19 cellular contexts compared by ENCODE assay signal in the genomic region with DNA sequence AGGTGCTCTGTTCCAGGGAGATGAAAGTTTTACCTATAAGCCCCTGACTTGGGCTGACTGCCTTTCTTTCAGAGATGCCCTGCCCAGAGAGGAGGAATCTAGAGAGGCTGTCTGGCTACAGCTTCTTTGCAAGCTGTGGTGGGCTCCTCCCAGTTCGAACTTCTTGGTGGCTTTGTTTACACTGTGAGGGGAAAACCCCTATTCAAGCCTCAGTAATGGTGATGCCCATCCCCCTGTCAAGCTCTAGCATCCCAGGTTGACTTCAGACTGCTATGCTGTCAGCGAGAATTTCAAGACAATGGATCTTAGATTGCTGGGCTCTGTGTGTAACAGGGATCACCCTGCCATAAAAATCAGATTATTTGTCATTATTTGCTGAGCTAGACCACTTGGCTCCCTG.
DNase-seq lines count a peak whose midpoint lies in the region; ATAC-seq and TF ChIP-seq lines count a peak whose summit lies in the region.
"Had no signal": no experiment of that assay in that cellular context is flagged by ENCODE, and none has a peak within 500 bp of the region (broad histone marks: within the 10 kb centered on the region; RNA-seq: fewer than 3 reads in every experiment).

No MANE protein-coding gene starts in this region.

- H3K4me3 ChIP-seq in GM23338 (no peak overlapping the region), OCI-LY3 (ENCODE audit: low read length) (no peak overlapping the region), neuronal stem cell (ENCODE audit: low read length in 2 of 2) (no peak overlapping the region), hepatocyte (no peak overlapping the region)
- H3K4me3 ChIP-seq: K562 had no signal

- peak overlapping the region; percentile 87 for H3K18ac ChIP-seq in neuronal stem cell (ENCODE audit: low read length)

- H3K27me3 ChIP-seq in GM23338 (ENCODE audit: insufficient read depth) (no peaks in the 10 kb centered on the region), OCI-LY3 (ENCODE audit: low read depth, low read length) (no peaks in the 10 kb centered on the region), neuronal stem cell (ENCODE audit: control insufficient read depth in 3 of 3, insufficient read depth in 3 of 3, low read depth in 1 of 3, low read length in 3 of 3) (no peaks in the 10 kb centered on the region), hepatocyte (no peaks in the 10 kb centered on the region)
- H3K27me3 ChIP-seq: BE2C had no signal

- H3K79me2 ChIP-seq in GM23338 (replicated peaks; ENCODE audit: insufficient read depth) (no peaks in the 10 kb centered on the region), OCI-LY3 (ENCODE audit: low read length) (no peaks in the 10 kb centered on the region), hepatocyte (no peaks in the 10 kb centered on the region)

- no peaks in the 10 kb centered on the region for H3K79me1 ChIP-seq in neuronal stem cell (ENCODE audit: low read depth, low read length)

- peaks cover 14% of the 10 kb centered on the region for H3K4me1 Mint-ChIP-seq in GM23338
- H3K4me1 Mint-ChIP-seq: CD8-positive, alpha-beta memory T cell had no signal

- no peak overlapping the region for H4K8ac ChIP-seq in neuronal stem cell (ENCODE audit: low read depth, low read length)

- H2BK120ac ChIP-seq in neuronal stem cell (ENCODE audit: low read depth, low read length), result no peak overlapping the region

- H2BK5ac ChIP-seq in neuronal stem cell (ENCODE audit: low read length), result no peak overlapping the region

- no peak overlapping the region for H2BK15ac ChIP-seq in neuronal stem cell (ENCODE audit: low read length)

- H3K9me3 ChIP-seq in OCI-LY3 (ENCODE audit: insufficient read depth, low read length) (no peaks in the 10 kb centered on the region), neuronal stem cell (replicated peaks in 1 of 2; ENCODE audit: control insufficient read depth in 2 of 2, insufficient read depth in 1 of 2, low read depth in 1 of 2, low read length in 2 of 2) (no peaks in the 10 kb centered on the region), hepatocyte (ENCODE audit: low read depth) (no peaks in the 10 kb centered on the region)
- H3K9me3 ChIP-seq: BE2C had no signal

- H3K27ac Mint-ChIP-seq in GM23338, result no peak overlapping the region
- H3K27ac Mint-ChIP-seq: CD4-positive, CD25-positive, alpha-beta regulatory T cell; CD8-positive, alpha-beta memory T cell; HFFc6 had no signal

- H3F3A ChIP-seq in GM23338 (replicated peaks; ENCODE audit: low read depth), result no peaks in the 10 kb centered on the region

- H2AFZ ChIP-seq in GM23338 (peak overlapping the region; percentile 63; the same call in 1 of the 2 replicates), OCI-LY3 (ENCODE audit: low read depth, low read length) (no peak overlapping the region), neuronal stem cell (ENCODE audit: low read length) (no peak overlapping the region), hepatocyte (no peak overlapping the region)

- no peaks in the 10 kb centered on the region for H3K9me3 Mint-ChIP-seq in GM23338

- no CpG with 5 or more reads among the region's 2 CpGs for WGBS in neuronal stem cell (ENCODE audit: extremely low coverage in 2 of 2, insufficient read length in 2 of 2, insufficient replicate concordance in 1 of 2), 2 donors
- 46% methylated on average over 2 of the region's 2 CpGs for WGBS in hepatocyte (ENCODE audit: low lambda C conversion rate, missing lambda C conversion rate)

- H3K9me2 ChIP-seq in GM23338 (ENCODE audit: insufficient read depth) (no peaks in the 10 kb centered on the region), hepatocyte (replicated peaks; ENCODE audit: insufficient read depth) (no peaks in the 10 kb centered on the region)

- H3K14ac ChIP-seq in neuronal stem cell (ENCODE audit: low read length), result no peak overlapping the region

- no peak overlapping the region for H2BK12ac ChIP-seq in neuronal stem cell (ENCODE audit: low read length)

- H3K4me2 ChIP-seq in GM23338 (no peak overlapping the region; the same call in 1 of the 2 replicates), OCI-LY3 (ENCODE audit: low read length) (peak overlapping the region; percentile 24; the same call in 1 of the 2 replicates), neuronal stem cell (ENCODE audit: insufficient read depth, low read length, poor library complexity, severe bottlenecking) (no peak overlapping the region), hepatocyte (no peak overlapping the region)

- H3K36me3 ChIP-seq in GM23338 (ENCODE audit: insufficient read depth), result no peaks in the 10 kb centered on the region
- H3K36me3 ChIP-seq in OCI-LY3 (replicated peaks; ENCODE audit: low read depth, low read length), result no peaks in the 10 kb centered on the region
- H3K36me3 ChIP-seq in neuronal stem cell (replicated peaks in 1 of 2; ENCODE audit: control insufficient read depth in 2 of 2, insufficient read depth in 2 of 2, low read length in 2 of 2), result no peaks in the 10 kb centered on the region
- no peaks in the 10 kb centered on the region for H3K36me3 ChIP-seq in hepatocyte (replicated peaks; ENCODE audit: insufficient read depth, low read depth)
- H3K36me3 ChIP-seq: BE2C had no signal

- H3K27ac ChIP-seq in GM23338 (ENCODE audit: low read depth) (no peak overlapping the region), OCI-LY3 (ENCODE audit: low read length) (no peak overlapping the region), neuronal stem cell (replicated peaks; ENCODE audit: low read length) (no peak overlapping the region), hepatocyte (no peak overlapping the region)

- no peaks in the 10 kb centered on the region for H3K27me3 Mint-ChIP-seq in GM23338 (ENCODE audit: insufficient read depth, low read depth, poor library complexity)
- H3K27me3 Mint-ChIP-seq: CD4-positive, CD25-positive, alpha-beta regulatory T cell had no signal

- H4K20me1 ChIP-seq in GM23338 (replicated peaks; ENCODE audit: insufficient read depth) (no peaks in the 10 kb centered on the region), OCI-LY3 (ENCODE audit: insufficient read depth, low read length) (no peaks in the 10 kb centered on the region), hepatocyte (ENCODE audit: insufficient read depth, poor library complexity, severe bottlenecking) (no peaks in the 10 kb centered on the region)

- H3K9ac ChIP-seq in OCI-LY3 (ENCODE audit: low read length) (no peak overlapping the region), neuronal stem cell (ENCODE audit: low read depth, low read length, poor library complexity) (no peak overlapping the region)

- DNase-seq in GM23338 (ENCODE audit: low spot score), result peak; percentile 42
- DNase-seq in glomerular visceral epithelial cell (ENCODE audit: extremely low spot score), result peak; percentile 22
- peak; percentile 1 for DNase-seq in neuronal stem cell (ENCODE audit: low spot score)
- DNase-seq in hepatocyte (ENCODE audit: low spot score), result no peak
- DNase-seq in retina, result no peak
- DNase-seq: BE2C; C1 segment of cervical spinal cord; CD4-positive, CD25-positive, alpha-beta regulatory T cell; CD8-positive, alpha-beta memory T cell; COR-L47; DMS 273 treated with DMSO at 0.1 percent for 48 hours; DMS53; GF-D8; HFFc6; IMR-90 had no signal

- peak overlapping the region; percentile 63 for H2AK5ac ChIP-seq in neuronal stem cell (ENCODE audit: low read depth, low read length)

- TF ChIP-seq CTCF in GM23338 (conservative IDR thresholded peaks at IDR 0.05; ENCODE audit: low read depth in 2 of 2) (no peak), OCI-LY3 (IDR thresholded peaks at IDR 0.05; ENCODE audit: low read depth, low read length) (no peak), hepatocyte (IDR thresholded peaks at IDR 0.05; ENCODE audit: poor library complexity) (no peak)

- H3K23ac ChIP-seq in neuronal stem cell (ENCODE audit: low read depth, low read length, poor library complexity), result no peak overlapping the region

- no peak overlapping the region for H3K4ac ChIP-seq in neuronal stem cell (ENCODE audit: low read length)

- H3K36me3 Mint-ChIP-seq in GM23338 (ENCODE audit: low read depth), result no peaks in the 10 kb centered on the region
- H3K36me3 Mint-ChIP-seq: CD4-positive, CD25-positive, alpha-beta regulatory T cell; CD8-positive, alpha-beta memory T cell had no signal

- no peak overlapping the region for H4K91ac ChIP-seq in neuronal stem cell (ENCODE audit: low read depth, low read length, poor library complexity)

- H3K4me1 ChIP-seq in GM23338 (ENCODE audit: insufficient read depth) (no peaks in the 10 kb centered on the region; the same call in 1 of the 2 replicates), OCI-LY3 (ENCODE audit: low read length) (peaks cover 4% of the 10 kb centered on the region; the same call in 1 of the 2 replicates), neuronal stem cell (ENCODE audit: control insufficient read depth in 2 of 2, insufficient read depth in 1 of 2, low read depth in 1 of 2, low read length in 2 of 2) (peaks cover 0 to 3% of the 10 kb centered on the region in 2 donors), hepatocyte (ENCODE audit: insufficient read depth) (no peaks in the 10 kb centered on the region)
- H3K4me1 ChIP-seq: BE2C had no signal

- peak; percentile 81 for ATAC-seq in GM23338
- ATAC-seq in HG03571 (IDR thresholded peaks at IDR 0.05; ENCODE audit: unreplicated experiment), result no peak
- ATAC-seq: HCT116, K562 had no signal

- no peak overlapping the region for H3K4me3 Mint-ChIP-seq in GM23338
- H3K4me3 Mint-ChIP-seq: CD4-positive, CD25-positive, alpha-beta regulatory T cell; CD8-positive, alpha-beta memory T cell; HFFc6 had no signal

TF ChIP-seq in GM23338, 12 proteins besides CTCF, POLR2A, EP300 and RAD21 (continues in another document):
- TF ChIP-seq, protein P1, sequence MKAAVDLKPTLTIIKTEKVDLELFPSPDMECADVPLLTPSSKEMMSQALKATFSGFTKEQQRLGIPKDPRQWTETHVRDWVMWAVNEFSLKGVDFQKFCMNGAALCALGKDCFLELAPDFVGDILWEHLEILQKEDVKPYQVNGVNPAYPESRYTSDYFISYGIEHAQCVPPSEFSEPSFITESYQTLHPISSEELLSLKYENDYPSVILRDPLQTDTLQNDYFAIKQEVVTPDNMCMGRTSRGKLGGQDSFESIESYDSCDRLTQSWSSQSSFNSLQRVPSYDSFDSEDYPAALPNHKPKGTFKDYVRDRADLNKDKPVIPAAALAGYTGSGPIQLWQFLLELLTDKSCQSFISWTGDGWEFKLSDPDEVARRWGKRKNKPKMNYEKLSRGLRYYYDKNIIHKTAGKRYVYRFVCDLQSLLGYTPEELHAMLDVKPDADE (IDR thresholded peaks at IDR 0.05), result no peak
- TF ChIP-seq EZH2 (IDR thresholded peaks at IDR 0.05; ENCODE audit: low read depth, unreplicated experiment) (no peak), EZH2phosphoT487 (IDR thresholded peaks at IDR 0.05; ENCODE audit: unreplicated experiment) (no peak)

Comparison
In these comparisons a context has a peak if more than half of its experiments do, and no peak if none do; other contexts are left out.
1. DNase-seq: peak in GM23338 (single experiment), glomerular visceral epithelial cell (single experiment) and neuronal stem cell (single experiment); none in hepatocyte (single experiment) and retina (single experiment).